In the genomic region with DNA sequence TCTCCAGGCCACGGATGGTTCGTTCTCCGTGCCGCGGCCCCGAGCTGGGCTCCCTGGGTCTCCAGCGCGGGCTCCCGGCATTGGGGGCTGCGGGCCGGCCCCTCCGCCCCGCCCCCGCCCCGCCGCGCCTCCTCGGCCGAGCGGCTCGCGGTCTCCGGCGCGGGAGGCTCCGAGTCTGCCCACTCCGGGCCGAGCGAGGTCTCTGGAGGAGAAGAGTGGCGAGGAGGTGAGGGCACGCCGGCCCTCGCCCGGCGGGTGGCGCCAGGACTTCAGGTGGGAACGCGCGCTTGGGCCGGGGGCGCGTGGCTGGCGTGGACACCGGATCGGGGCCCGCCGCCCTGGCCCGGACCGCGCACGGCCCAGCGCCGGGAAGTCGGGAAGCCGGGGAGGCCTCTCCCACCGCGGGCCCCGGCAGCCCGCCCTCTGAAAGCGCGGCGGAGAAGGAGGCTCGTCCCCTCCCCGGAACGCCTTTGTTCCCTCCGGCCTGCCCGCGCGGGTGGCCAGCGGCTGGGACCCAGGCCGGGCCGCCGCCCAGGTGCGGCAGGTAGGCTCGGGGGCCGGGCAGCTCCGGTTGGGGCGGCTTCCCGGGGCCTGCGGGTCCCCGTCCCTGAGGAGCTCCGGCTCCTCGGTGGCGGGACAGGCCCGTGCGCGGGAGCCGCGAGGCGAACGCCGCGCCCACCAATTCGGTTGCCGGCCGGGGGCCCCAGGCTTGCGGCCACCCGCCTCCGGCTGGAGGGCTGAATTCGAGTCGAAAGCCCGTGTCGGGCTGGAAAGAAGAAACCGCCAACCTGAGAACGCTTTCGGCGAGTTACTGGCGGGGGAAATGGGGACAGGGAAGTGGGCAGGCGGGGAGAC, we compare ENCODE assay signal across 9 cellular contexts. TPM values are rescaled to one million over a fixed set of nuclear protein-coding genes. Genes with fewer than 3 reads are reported as not detected.
A peak's percentile ranks its signal among the peaks of the same experiment; 100 is the strongest.
DNase-seq lines count a peak whose midpoint lies in the region; ATAC-seq, FAIRE-seq and TF ChIP-seq lines count a peak whose summit lies in the region.
"Had no signal": no experiment of that assay in that cellular context is flagged by ENCODE, and none has a peak within 500 bp of the region (broad histone marks: within the 10 kb centered on the region; RNA-seq: fewer than 3 reads in every experiment).

No MANE protein-coding gene starts in this region.

- peaks cover 21% of the 10 kb centered on the region; the same call in 1 of the 3 replicates for H3K36me3 ChIP-seq in K562 (ENCODE audit: control insufficient read depth, insufficient read depth, low read length)
- no peaks in the 10 kb centered on the region for H3K36me3 ChIP-seq in small intestine (ENCODE audit: control insufficient read depth in 2 of 2, insufficient read depth in 2 of 2, low read length in 2 of 2)

- H3K4me1 ChIP-seq in K562 (replicated peaks in 1 of 2; ENCODE audit: control insufficient read depth in 2 of 2, insufficient read depth in 2 of 2, low read length in 2 of 2) (peaks cover 11 to 18% of the 10 kb centered on the region in 2 experiments; a peak in 4 of 5 replicates), small intestine (ENCODE audit: control insufficient read depth in 2 of 2, insufficient read depth in 1 of 2, low read depth in 1 of 2, low read length in 1 of 2) (peaks cover 2 to 5% of the 10 kb centered on the region in 2 donors)

- peak; percentile 26 to 38; a peak in 2 of 4 replicates for TF ChIP-seq RAD21 in K562 (CRISPR knock-in tag; conservative IDR thresholded peaks at IDR 0.05 in 1 of 2, IDR thresholded peaks at IDR 0.05 in 1 of 2)

- BruUV-seq in K562 (replicated peaks; lab: Mats Ljungman, UMichigan), result no TSS peak

- H3K4me2 ChIP-seq in K562 (ENCODE audit: insufficient read depth, low read length), result peak overlapping the region; percentile 86

- no peaks in the 10 kb centered on the region for H3K27me3 ChIP-seq in K562 (ENCODE audit: control insufficient read depth in 2 of 2, insufficient read depth in 2 of 2, low read length in 2 of 2)
- H3K27me3 ChIP-seq in small intestine (ENCODE audit: control insufficient read depth in 2 of 2, insufficient read depth in 2 of 2, low read length in 2 of 2), result no peaks in the 10 kb centered on the region

- H3K4me3 ChIP-seq in K562 (peak overlapping the region; percentile 52), small intestine (ENCODE audit: low read depth in 1 of 2, low read length in 2 of 2) (peak overlapping the region; percentile 84 to 98)

- DNase-seq in activated CD4-positive, alpha-beta T cell treated with anti-CD3 and anti-CD28 coated beads for 36 hours, result peak; percentile 53
- DNase-seq in activated CD4-positive, alpha-beta T cell treated with anti-CD3 and anti-CD28 coated beads for 1 hour, result no peak
- DNase-seq in OCI-M1 (lab: John Stamatoyannopoulos, UW) (peak; percentile 52), K562 (ENCODE audit: extremely low read depth in 1 of 4, low spot score in 3 of 4) (peak; percentile 41 to 73 (median 56)), immature natural killer cell (peak; percentile 15 to 17 (median 15)), small intestine (peak; percentile 19), NCI-H510A (lab: John Stamatoyannopoulos, UW) (no peak), NCI-H1092 (lab: John Stamatoyannopoulos, UW) (no peak)

- peak overlapping the region; percentile 73 to 98 for H3K9ac ChIP-seq in K562 (ENCODE audit: insufficient read depth in 1 of 2, low read depth in 2 of 2, low read length in 2 of 2)

- H3K27ac Mint-ChIP-seq in activated CD4-positive, alpha-beta T cell treated with anti-CD3 and anti-CD28 coated beads for 36 hours, result peak overlapping the region; percentile 86
- H3K27ac Mint-ChIP-seq in immature natural killer cell, result no peak overlapping the region

- peaks cover 16% of the 10 kb centered on the region for H3K27me3 Mint-ChIP-seq in activated CD4-positive, alpha-beta T cell treated with anti-CD3 and anti-CD28 coated beads for 36 hours
- peaks cover 11 to 13% (median 12%) of the 10 kb centered on the region in 3 donors for H3K27me3 Mint-ChIP-seq in immature natural killer cell (ENCODE audit: low read depth in 3 of 3)

- H4K20me1 ChIP-seq in K562 (replicated peaks; ENCODE audit: control insufficient read depth, insufficient read depth, low read length), result no peaks in the 10 kb centered on the region

- TF ChIP-seq CTCF in K562 (IDR thresholded peaks at IDR 0.05 in 2 of 3, conservative IDR thresholded peaks at IDR 0.05 in 1 of 3; ENCODE audit: insufficient read depth in 2 of 3, low read depth in 1 of 3, low read length in 3 of 3), result 0 out of 6 replicates have a peak, but pooled peaks of 1 of the 3 experiments have one; percentile 18

- ATAC-seq in activated CD4-positive, alpha-beta T cell treated with anti-CD3 and anti-CD28 coated beads for 36 hours, result peak; percentile 57
- peak; percentile 67 for ATAC-seq in K562

- POLR2A ChIA-PET in activated CD4-positive, alpha-beta T cell treated with anti-CD3 and anti-CD28 coated beads for 36 hours (lab: Charles Lee), result interaction anchor here (1.2 to 1.8 kb wide), 4 partner anchors 11 to 32 kb away, joined by 4 to 11 read pairs (median 8); no protein-coding TSS in a partner anchor
- POLR2A ChIA-PET in K562 (lab: Yijun Ruan, JAX), result interaction anchor here (0.6 to 0.7 kb wide), 2 partner anchors 45 to 981 kb away, joined by 3 to 4 read pairs; no protein-coding TSS in a partner anchor

- CTCF ChIA-PET in activated CD4-positive, alpha-beta T cell treated with anti-CD3 and anti-CD28 coated beads for 36 hours (lab: Charles Lee), result interaction anchor here (1.2 to 2.2 kb wide), 3 partner anchors 11 to 214 kb away, joined by 3 to 11 read pairs (median 3); no protein-coding TSS in a partner anchor
- CTCF ChIA-PET in K562 (lab: Yijun Ruan, JAX; ENCODE audit: low intra/inter-chr PET ratio), result no interaction called here

- intact Hi-C loops in activated CD4-positive, alpha-beta T cell treated with anti-CD3 and anti-CD28 coated beads for 36 hours (cut with DNase I, micrococcal nuclease), result loop anchor here (1.0 to 2.0 kb wide), 7 partner anchors 12 to 128 kb away; no protein-coding TSS in a partner anchor
- intact Hi-C loops in K562 (cut with micrococcal nuclease), result loop anchor here (2.0 to 10.0 kb wide), 3 partner anchors 67 to 129 kb away; no protein-coding TSS in a partner anchor

- H3K36me3 Mint-ChIP-seq in activated CD4-positive, alpha-beta T cell treated with anti-CD3 and anti-CD28 coated beads for 36 hours (ENCODE audit: low read depth), result peaks cover 36% of the 10 kb centered on the region
- H3K36me3 Mint-ChIP-seq in immature natural killer cell, result no peaks in the 10 kb centered on the region

- peaks cover 31% of the 10 kb centered on the region for H3K4me1 Mint-ChIP-seq in activated CD4-positive, alpha-beta T cell treated with anti-CD3 and anti-CD28 coated beads for 36 hours
- H3K4me1 Mint-ChIP-seq in immature natural killer cell, result peaks cover 17 to 20% of the 10 kb centered on the region in 2 donors

- H2AFZ ChIP-seq in K562 (ENCODE audit: low read depth, low read length), result peak overlapping the region; percentile 91

- H3K4me3 Mint-ChIP-seq in activated CD4-positive, alpha-beta T cell treated with anti-CD3 and anti-CD28 coated beads for 36 hours, result peak overlapping the region; percentile 81
- peak overlapping the region; percentile 75 to 83 (median 78) for H3K4me3 Mint-ChIP-seq in immature natural killer cell

- FAIRE-seq in K562 (lab: Jason Lieb, UNC) (no peak), small intestine (lab: Jason Lieb, UNC) (no peak)
- FAIRE-seq: GM18507 had no signal

- H3K27ac ChIP-seq in K562 (ENCODE audit: extremely low read depth, low read depth, low read length) (peak overlapping the region; percentile 83), small intestine (ENCODE audit: low read depth in 1 of 2, low read length in 1 of 2) (peak overlapping the region; percentile 99 to 100)

- peaks cover 55% of the 10 kb centered on the region for H3K79me2 ChIP-seq in K562 (ENCODE audit: control insufficient read depth, insufficient read depth, low read length)

- WGBS in K562 (ENCODE audit: insufficient coverage, low coverage, missing lambda C conversion rate), result 1% methylated on average over 46 of the region's 109 CpGs
- 1 to 2% (median 1%) methylated on average over 63 to 109 of the region's 109 CpGs for WGBS in small intestine, 3 donors

- H3K9me3 ChIP-seq in K562 (replicated peaks; ENCODE audit: control insufficient read depth, insufficient read depth, low read depth, low read length), result no peaks in the 10 kb centered on the region
- H3K9me3 ChIP-seq in small intestine (ENCODE audit: control insufficient read depth, low read depth), result no peaks in the 10 kb centered on the region

- H3K9me3 Mint-ChIP-seq in activated CD4-positive, alpha-beta T cell treated with anti-CD3 and anti-CD28 coated beads for 36 hours (ENCODE audit: low read depth), result no peaks in the 10 kb centered on the region
- no peaks in the 10 kb centered on the region for H3K9me3 Mint-ChIP-seq in immature natural killer cell

- H3K9me1 ChIP-seq in K562 (ENCODE audit: control insufficient read depth, insufficient read depth, low read length), result no peaks in the 10 kb centered on the region

- in situ Hi-C loops in K562 (cut with MboI), result no loop called here

- TF ChIP-seq POLR2A in K562 (conservative IDR thresholded peaks at IDR 0.05), result no peak

- no peak for TF ChIP-seq EP300 in K562 (IDR thresholded peaks at IDR 0.05; ENCODE audit: low read length)

RNA-seq across cellular contexts. Expression of a gene that starts 1.1 kb away (rescaled TPM):
- 10 to 100 TPM; 20.2 to 22.8 TPM for total RNA-seq in activated CD4-positive, alpha-beta T cell treated with anti-CD3 and anti-CD28 coated beads for 36 hours
- 11.6 and 22.2 TPM in 2 replicates for total RNA-seq in K562 (2011; cell fraction: chromatin; rRNA removed; ENCODE audit: low replicate concordance)
- 7.2 and 10.4 TPM in 2 replicates for total RNA-seq in K562 (2011; cell fraction: nucleolus; rRNA removed)
- 15.5 and 25.9 TPM in 2 replicates for total RNA-seq in K562 (2011; cell fraction: nucleoplasm; rRNA removed)
- total RNA-seq in K562 (2014; rRNA removed) (8.8 and 9.2 TPM in 2 replicates), K562 (2014; rRNA removed; fragmentation: Illumina TruSeq; extraction: Trizol) (21.9 and 24.7 TPM in 2 replicates), K562 (2015; rRNA removed; fragmentation: Illumina TruSeq; extraction: Trizol) (15.5 and 17.0 TPM in 2 replicates), K562 (2021) (23.8 and 25.0 TPM in 2 replicates)
- polyA plus RNA-seq in K562 (2011; rRNA removed) (13.7 and 13.8 TPM in 2 replicates), K562 (2014; fragmentation: Illumina TruSeq; extraction: Trizol) (20.1 and 22.9 TPM in 2 replicates), K562 (2014; fragmentation: Nextera tagmentation; extraction: Ambion mirVana) (10 to 100 TPM; 13.6 to 13.8 TPM), K562 (2014; rRNA removed) (14.4 and 18.5 TPM in 2 replicates), immature natural killer cell (1 to 10 TPM in 1 of 3 donors, under 1 TPM in 1, not detected in 1; 0.48 to 1.1 TPM), small intestine (10 to 100 TPM; 23.4 to 47.9 (median 42.7) TPM)
- 4.1 and 8.3 TPM in 2 replicates for polyA plus RNA-seq in K562 (2011; cell fraction: cytosol; rRNA removed)
- polyA plus RNA-seq in K562 (2011; cell fraction: nucleus; rRNA removed), result 4.4 and 6.8 TPM in 2 replicates
- 14.8 and 16.9 TPM in 2 replicates for polyA plus RNA-seq in K562 (2012)
- 21.4 and 29.6 TPM in 2 replicates for polyA minus RNA-seq in K562 (2011; rRNA and poly(A)+ RNA removed)
- polyA minus RNA-seq in K562 (2011; cell fraction: cytosol; rRNA and poly(A)+ RNA removed), result 7.6 and 11.0 TPM in 2 replicates
- polyA minus RNA-seq in K562 (2011; cell fraction: nucleus; rRNA and poly(A)+ RNA removed), result 4.7 and 10.6 TPM in 2 replicates

Comparison
In these comparisons a context has a peak if more than half of its experiments do, and no peak if none do; other contexts are left out.
1. DNase-seq: peak in activated CD4-positive, alpha-beta T cell treated with anti-CD3 and anti-CD28 coated beads for 36 hours (single experiment), OCI-M1 (single experiment), K562 (4 of 4), immature natural killer cell (3 of 3) and small intestine (single experiment); none in activated CD4-positive, alpha-beta T cell treated with anti-CD3 and anti-CD28 coated beads for 1 hour (single experiment), NCI-H510A (single experiment) and NCI-H1092 (single experiment).